8 cellular contexts compared by ENCODE assay signal in the genomic region with DNA sequence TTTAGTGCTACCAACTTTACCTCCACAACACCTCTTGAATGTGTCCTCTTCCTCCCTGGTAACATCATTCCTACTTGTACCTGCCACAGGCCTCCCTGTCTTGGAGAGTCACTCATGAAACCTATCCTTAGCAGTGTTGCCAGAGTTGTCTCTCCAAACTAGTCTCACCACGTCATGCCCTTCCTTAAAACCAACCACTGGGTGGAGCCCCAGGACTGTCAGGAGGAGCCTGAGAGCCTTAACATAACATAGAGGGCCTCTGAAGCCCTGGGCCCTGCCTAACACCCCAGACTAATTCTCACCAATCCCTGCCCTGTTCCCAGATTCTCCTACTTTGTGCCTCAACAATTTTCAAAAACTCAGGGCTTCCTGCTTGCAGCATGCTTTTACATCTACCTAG.
DNase-seq lines count a peak whose midpoint lies in the region; ATAC-seq and TF ChIP-seq lines count a peak whose summit lies in the region.

No MANE protein-coding gene starts in this region.

- H3K27ac ChIP-seq in DND-41 (ENCODE audit: low read length) (no peak overlapping the region), adrenal gland (no peak overlapping the region), sigmoid colon (no peak overlapping the region)

- 6 to 33% (median 19%) methylated on average over 1 of the region's 1 CpG for WGBS in adrenal gland, 4 donors
- 2 to 5% methylated on average over 1 of the region's 1 CpG for WGBS in sigmoid colon, 2 donors

- H3K4me2 ChIP-seq in DND-41 (ENCODE audit: insufficient read depth, low read length): no peak overlapping the region

- DNase-seq in DND-41: peak; percentile 48
- DNase-seq in NCI-H69 (lab: John Stamatoyannopoulos, UW): peak; percentile 55
- DNase-seq in adrenal gland: peak; percentile 48 to 64 (median 55)
- DNase-seq in hypothalamus (lab: John Stamatoyannopoulos, UW): peak in 33 of 51 donors; percentile 1 to 67 (median 21)
- DNase-seq in stimulated activated CD4-positive, alpha-beta T cell treated with anti-CD3 and anti-CD28 coated beads, Interleukin-4, amount 100 ng/mL, for 24 hours: peak; percentile 6
- DNase-seq in sigmoid colon: no peak
- no peak for DNase-seq in activated CD8-positive, alpha-beta memory T cell treated with anti-CD3 and anti-CD28 coated beads, Interleukin-2, amount 50 U/mL, for 4 hours

- peak; percentile 83 for ATAC-seq in DND-41 (ENCODE audit: insufficient read depth, low read depth)
- ATAC-seq in HG02798 (IDR thresholded peaks at IDR 0.05; ENCODE audit: poor library complexity, unreplicated experiment): peak; percentile 49

- intact Hi-C loops in adrenal gland (cut with DNase I) (no loop called here), sigmoid colon (cut with DNase I) (no loop called here)

- no peak for TF ChIP-seq EP300 in sigmoid colon (IDR thresholded peaks at IDR 0.05)

- no peak overlapping the region for H2AFZ ChIP-seq in DND-41 (ENCODE audit: low read depth, low read length)

- no peak for TF ChIP-seq POLR2A in adrenal gland (IDR thresholded peaks at IDR 0.05)
- no peak for TF ChIP-seq POLR2A in sigmoid colon (IDR thresholded peaks at IDR 0.05)

- no peaks in the 10 kb centered on the region for H4K20me1 ChIP-seq in DND-41 (ENCODE audit: insufficient read depth, low read length)

- H3K9ac ChIP-seq in DND-41 (ENCODE audit: low read depth, low read length): no peak overlapping the region

- TF ChIP-seq CTCF in DND-41 (IDR thresholded peaks at IDR 0.05; ENCODE audit: borderline replicate concordance, extremely low read depth, low read length, poor library complexity, severe bottlenecking) (peak; percentile 62), adrenal gland (IDR thresholded peaks at IDR 0.05) (peak in 5 of 6 experiments; percentile 11 to 50 (median 43)), sigmoid colon (IDR thresholded peaks at IDR 0.05) (no peak)

- H3K4me3 ChIP-seq in DND-41 (ENCODE audit: low read depth in 1 of 2, low read length in 2 of 2): no peak overlapping the region
- H3K4me3 ChIP-seq in adrenal gland: no peak overlapping the region
- no peak overlapping the region for H3K4me3 ChIP-seq in sigmoid colon

- H3K9me3 ChIP-seq in DND-41 (ENCODE audit: insufficient read depth, low read length, severe bottlenecking) (no peaks in the 10 kb centered on the region), adrenal gland (replicated peaks in 1 of 3) (no peaks in the 10 kb centered on the region), sigmoid colon (no peaks in the 10 kb centered on the region)

- H3K27me3 ChIP-seq in DND-41 (ENCODE audit: insufficient read depth, low read length, poor library complexity) (no peaks in the 10 kb centered on the region), adrenal gland (no peaks in the 10 kb centered on the region), sigmoid colon (no peaks in the 10 kb centered on the region)

- H3K79me2 ChIP-seq in DND-41 (ENCODE audit: insufficient read depth, low read length): no peaks in the 10 kb centered on the region

- no peaks in the 10 kb centered on the region for H3K36me3 ChIP-seq in DND-41 (ENCODE audit: insufficient read depth, low read length)
- H3K36me3 ChIP-seq in adrenal gland (replicated peaks in 1 of 2): no peaks in the 10 kb centered on the region
- H3K36me3 ChIP-seq in sigmoid colon: no peaks in the 10 kb centered on the region

- H3K4me1 ChIP-seq in DND-41 (ENCODE audit: insufficient read depth, low read length): no peaks in the 10 kb centered on the region
- H3K4me1 ChIP-seq in adrenal gland (replicated peaks in 1 of 2): peaks cover 0 to 7% of the 10 kb centered on the region in 2 donors
- H3K4me1 ChIP-seq in sigmoid colon: no peaks in the 10 kb centered on the region

Comparison
In these comparisons a context has a peak if more than half of its experiments do, and no peak if none do; other contexts are left out.
1. DNase-seq: peak in DND-41 (single experiment), NCI-H69 (single experiment), adrenal gland (7 of 7), hypothalamus (33 of 51) and stimulated activated CD4-positive, alpha-beta T cell treated with anti-CD3 and anti-CD28 coated beads, Interleukin-4, amount 100 ng/mL, for 24 hours (single experiment); none in sigmoid colon (single experiment) and activated CD8-positive, alpha-beta memory T cell treated with anti-CD3 and anti-CD28 coated beads, Interleukin-2, amount 50 U/mL, for 4 hours (single experiment).
2. CTCF ChIP-seq: peak in DND-41 (single experiment) and adrenal gland (5 of 6); none in sigmoid colon (0 of 4).